ENCODE assay signal across 1 cellular context in genomic region chr19:2507109-2507508, GRCh38.
TF ChIP-seq lines count a peak whose summit lies in the region.

No MANE protein-coding gene starts in this region.

TF ChIP-seq in K562, 482 proteins besides CTCF, POLR2A, EP300 and RAD21 (continued from another document and continues in another):
- no peak for TF ChIP-seq ZNF384 (IDR thresholded peaks at IDR 0.05; ENCODE audit: low read depth, low read length)
- TF ChIP-seq ZC3H11A (IDR thresholded peaks at IDR 0.05; ENCODE audit: low read depth, low read length), result no peak
- peak; percentile 70 for TF ChIP-seq GABPA (tag; conservative IDR thresholded peaks at IDR 0.05; ENCODE audit: low read depth)
- 0 out of 2 replicates have a peak, but pooled peaks have one; percentile 20 for TF ChIP-seq SMAD4 (CRISPR knock-in tag; conservative IDR thresholded peaks at IDR 0.05)
- no peak for TF ChIP-seq ZFP91 (CRISPR knock-in tag; IDR thresholded peaks at IDR 0.05)
- no peak for TF ChIP-seq KAT2B (IDR thresholded peaks at IDR 0.05; ENCODE audit: low read depth, low read length)
- TF ChIP-seq MLX (CRISPR knock-in tag; conservative IDR thresholded peaks at IDR 0.05), result no peak
- TF ChIP-seq MYNN (IDR thresholded peaks at IDR 0.05), result no peak
- no peak for TF ChIP-seq MYNN (CRISPR knock-in tag; IDR thresholded peaks at IDR 0.05)
- TF ChIP-seq PRPF4 (IDR thresholded peaks at IDR 0.05; ENCODE audit: insufficient read depth, low read depth, low read length, poor library complexity, severe bottlenecking), result no peak
- TF ChIP-seq HDAC2 (IDR thresholded peaks at IDR 0.05), result no peak
- TF ChIP-seq NFXL1 (CRISPR knock-in tag; IDR thresholded peaks at IDR 0.05), result no peak
- no peak for TF ChIP-seq CREB1 (IDR thresholded peaks at IDR 0.05)
- peak; percentile 56; the same call in 1 of the 2 replicates for TF ChIP-seq CREB1 (CRISPR knock-in tag; IDR thresholded peaks at IDR 0.05)
- no peak for TF ChIP-seq ZNF41 (CRISPR knock-in tag; conservative IDR thresholded peaks at IDR 0.05)
- no peak for TF ChIP-seq RB1 (IDR thresholded peaks at IDR 0.05; ENCODE audit: low read depth)
- TF ChIP-seq, protein P1, sequence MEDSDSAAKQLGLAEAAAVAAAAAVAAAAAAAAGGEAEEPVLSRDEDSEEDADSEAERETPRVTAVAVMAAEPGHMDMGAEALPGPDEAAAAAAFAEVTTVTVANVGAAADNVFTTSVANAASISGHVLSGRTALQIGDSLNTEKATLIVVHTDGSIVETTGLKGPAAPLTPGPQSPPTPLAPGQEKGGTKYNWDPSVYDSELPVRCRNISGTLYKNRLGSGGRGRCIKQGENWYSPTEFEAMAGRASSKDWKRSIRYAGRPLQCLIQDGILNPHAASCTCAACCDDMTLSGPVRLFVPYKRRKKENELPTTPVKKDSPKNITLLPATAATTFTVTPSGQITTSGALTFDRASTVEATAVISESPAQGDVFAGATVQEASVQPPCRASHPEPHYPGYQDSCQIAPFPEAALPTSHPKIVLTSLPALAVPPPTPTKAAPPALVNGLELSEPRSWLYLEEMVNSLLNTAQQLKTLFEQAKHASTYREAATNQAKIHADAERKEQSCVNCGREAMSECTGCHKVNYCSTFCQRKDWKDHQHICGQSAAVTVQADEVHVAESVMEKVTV (CRISPR knock-in tag; IDR thresholded peaks at IDR 0.05), result no peak
- TF ChIP-seq HDAC8 (tag; IDR thresholded peaks at IDR 0.05), result no peak
- TF ChIP-seq SIN3A (IDR thresholded peaks at IDR 0.05; ENCODE audit: borderline replicate concordance in 2 of 2, control insufficient read depth in 1 of 2, low read depth in 2 of 2, low read length in 2 of 2), result no peak
- no peak for TF ChIP-seq ZFP1 (CRISPR knock-in tag; IDR thresholded peaks at IDR 0.05)
- TF ChIP-seq HNRNPK (IDR thresholded peaks at IDR 0.05; ENCODE audit: low read depth, low read length, poor library complexity, severe bottlenecking), result no peak
- TF ChIP-seq, protein P2, sequence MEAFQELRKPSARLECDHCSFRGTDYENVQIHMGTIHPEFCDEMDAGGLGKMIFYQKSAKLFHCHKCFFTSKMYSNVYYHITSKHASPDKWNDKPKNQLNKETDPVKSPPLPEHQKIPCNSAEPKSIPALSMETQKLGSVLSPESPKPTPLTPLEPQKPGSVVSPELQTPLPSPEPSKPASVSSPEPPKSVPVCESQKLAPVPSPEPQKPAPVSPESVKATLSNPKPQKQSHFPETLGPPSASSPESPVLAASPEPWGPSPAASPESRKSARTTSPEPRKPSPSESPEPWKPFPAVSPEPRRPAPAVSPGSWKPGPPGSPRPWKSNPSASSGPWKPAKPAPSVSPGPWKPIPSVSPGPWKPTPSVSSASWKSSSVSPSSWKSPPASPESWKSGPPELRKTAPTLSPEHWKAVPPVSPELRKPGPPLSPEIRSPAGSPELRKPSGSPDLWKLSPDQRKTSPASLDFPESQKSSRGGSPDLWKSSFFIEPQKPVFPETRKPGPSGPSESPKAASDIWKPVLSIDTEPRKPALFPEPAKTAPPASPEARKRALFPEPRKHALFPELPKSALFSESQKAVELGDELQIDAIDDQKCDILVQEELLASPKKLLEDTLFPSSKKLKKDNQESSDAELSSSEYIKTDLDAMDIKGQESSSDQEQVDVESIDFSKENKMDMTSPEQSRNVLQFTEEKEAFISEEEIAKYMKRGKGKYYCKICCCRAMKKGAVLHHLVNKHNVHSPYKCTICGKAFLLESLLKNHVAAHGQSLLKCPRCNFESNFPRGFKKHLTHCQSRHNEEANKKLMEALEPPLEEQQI (IDR thresholded peaks at IDR 0.05), result no peak
- no peak for TF ChIP-seq KAT7 (CRISPR knock-in tag; IDR thresholded peaks at IDR 0.05; ENCODE audit: borderline replicate concordance)
- no peak for TF ChIP-seq ZBTB12 (CRISPR knock-in tag; IDR thresholded peaks at IDR 0.05)
- peak; percentile 94 for TF ChIP-seq ZNF584 (CRISPR knock-in tag; IDR thresholded peaks at IDR 0.05; ENCODE audit: low read depth)
- TF ChIP-seq, protein P3, sequence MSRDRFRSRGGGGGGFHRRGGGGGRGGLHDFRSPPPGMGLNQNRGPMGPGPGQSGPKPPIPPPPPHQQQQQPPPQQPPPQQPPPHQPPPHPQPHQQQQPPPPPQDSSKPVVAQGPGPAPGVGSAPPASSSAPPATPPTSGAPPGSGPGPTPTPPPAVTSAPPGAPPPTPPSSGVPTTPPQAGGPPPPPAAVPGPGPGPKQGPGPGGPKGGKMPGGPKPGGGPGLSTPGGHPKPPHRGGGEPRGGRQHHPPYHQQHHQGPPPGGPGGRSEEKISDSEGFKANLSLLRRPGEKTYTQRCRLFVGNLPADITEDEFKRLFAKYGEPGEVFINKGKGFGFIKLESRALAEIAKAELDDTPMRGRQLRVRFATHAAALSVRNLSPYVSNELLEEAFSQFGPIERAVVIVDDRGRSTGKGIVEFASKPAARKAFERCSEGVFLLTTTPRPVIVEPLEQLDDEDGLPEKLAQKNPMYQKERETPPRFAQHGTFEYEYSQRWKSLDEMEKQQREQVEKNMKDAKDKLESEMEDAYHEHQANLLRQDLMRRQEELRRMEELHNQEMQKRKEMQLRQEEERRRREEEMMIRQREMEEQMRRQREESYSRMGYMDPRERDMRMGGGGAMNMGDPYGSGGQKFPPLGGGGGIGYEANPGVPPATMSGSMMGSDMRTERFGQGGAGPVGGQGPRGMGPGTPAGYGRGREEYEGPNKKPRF (IDR thresholded peaks at IDR 0.05; ENCODE audit: low read depth, low read length), result no peak
- TF ChIP-seq ZNF282 (CRISPR knock-in tag; IDR thresholded peaks at IDR 0.05), result no peak
- no peak for TF ChIP-seq CREBBP (IDR thresholded peaks at IDR 0.05; ENCODE audit: low read depth, low read length)
- TF ChIP-seq ZBTB8A (IDR thresholded peaks at IDR 0.05; ENCODE audit: partially characterized antibody), result no peak
- TF ChIP-seq TCF7L2 (IDR thresholded peaks at IDR 0.05; ENCODE audit: low read depth, low read length), result no peak
- TF ChIP-seq ZNF311 (CRISPR knock-in tag; IDR thresholded peaks at IDR 0.05), result no peak
- TF ChIP-seq PHB2 (IDR thresholded peaks at IDR 0.05; ENCODE audit: low read depth), result no peak
- no peak for TF ChIP-seq POLR2H (tag; IDR thresholded peaks at IDR 0.05; ENCODE audit: low read depth)
- no peak for TF ChIP-seq ZBED1 (IDR thresholded peaks at IDR 0.05)
- TF ChIP-seq, protein P4, sequence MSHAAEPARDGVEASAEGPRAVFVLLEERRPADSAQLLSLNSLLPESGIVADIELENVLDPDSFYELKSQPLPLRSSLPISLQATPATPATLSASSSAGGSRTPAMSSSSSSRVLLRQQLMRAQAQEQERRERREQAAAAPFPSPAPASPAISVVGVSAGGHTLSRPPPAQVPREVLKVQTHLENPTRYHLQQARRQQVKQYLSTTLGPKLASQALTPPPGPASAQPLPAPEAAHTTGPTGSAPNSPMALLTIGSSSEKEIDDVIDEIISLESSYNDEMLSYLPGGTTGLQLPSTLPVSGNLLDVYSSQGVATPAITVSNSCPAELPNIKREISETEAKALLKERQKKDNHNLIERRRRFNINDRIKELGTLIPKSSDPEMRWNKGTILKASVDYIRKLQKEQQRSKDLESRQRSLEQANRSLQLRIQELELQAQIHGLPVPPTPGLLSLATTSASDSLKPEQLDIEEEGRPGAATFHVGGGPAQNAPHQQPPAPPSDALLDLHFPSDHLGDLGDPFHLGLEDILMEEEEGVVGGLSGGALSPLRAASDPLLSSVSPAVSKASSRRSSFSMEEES (CRISPR knock-in tag; IDR thresholded peaks at IDR 0.05), result no peak
- no peak for TF ChIP-seq GATAD2A (IDR thresholded peaks at IDR 0.05)
- TF ChIP-seq FOXJ3 (CRISPR knock-in tag; IDR thresholded peaks at IDR 0.05), result no peak
- 0 out of 4 replicates have a peak, but pooled peaks of 1 of the 2 experiments have one; percentile 32 for TF ChIP-seq ZNF639 (CRISPR knock-in tag; conservative IDR thresholded peaks at IDR 0.05 in 1 of 2, IDR thresholded peaks at IDR 0.05 in 1 of 2)
- no peak for TF ChIP-seq ZNF449 (CRISPR knock-in tag; IDR thresholded peaks at IDR 0.05)
- TF ChIP-seq, protein P5, sequence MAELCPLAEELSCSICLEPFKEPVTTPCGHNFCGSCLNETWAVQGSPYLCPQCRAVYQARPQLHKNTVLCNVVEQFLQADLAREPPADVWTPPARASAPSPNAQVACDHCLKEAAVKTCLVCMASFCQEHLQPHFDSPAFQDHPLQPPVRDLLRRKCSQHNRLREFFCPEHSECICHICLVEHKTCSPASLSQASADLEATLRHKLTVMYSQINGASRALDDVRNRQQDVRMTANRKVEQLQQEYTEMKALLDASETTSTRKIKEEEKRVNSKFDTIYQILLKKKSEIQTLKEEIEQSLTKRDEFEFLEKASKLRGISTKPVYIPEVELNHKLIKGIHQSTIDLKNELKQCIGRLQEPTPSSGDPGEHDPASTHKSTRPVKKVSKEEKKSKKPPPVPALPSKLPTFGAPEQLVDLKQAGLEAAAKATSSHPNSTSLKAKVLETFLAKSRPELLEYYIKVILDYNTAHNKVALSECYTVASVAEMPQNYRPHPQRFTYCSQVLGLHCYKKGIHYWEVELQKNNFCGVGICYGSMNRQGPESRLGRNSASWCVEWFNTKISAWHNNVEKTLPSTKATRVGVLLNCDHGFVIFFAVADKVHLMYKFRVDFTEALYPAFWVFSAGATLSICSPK (IDR thresholded peaks at IDR 0.05; ENCODE audit: borderline replicate concordance), result no peak
- no peak for TF ChIP-seq BMI1 (IDR thresholded peaks at IDR 0.05; ENCODE audit: low read length)
- no peak for TF ChIP-seq KDM2B (CRISPR knock-in tag; IDR thresholded peaks at IDR 0.05)
- TF ChIP-seq, protein P6, sequence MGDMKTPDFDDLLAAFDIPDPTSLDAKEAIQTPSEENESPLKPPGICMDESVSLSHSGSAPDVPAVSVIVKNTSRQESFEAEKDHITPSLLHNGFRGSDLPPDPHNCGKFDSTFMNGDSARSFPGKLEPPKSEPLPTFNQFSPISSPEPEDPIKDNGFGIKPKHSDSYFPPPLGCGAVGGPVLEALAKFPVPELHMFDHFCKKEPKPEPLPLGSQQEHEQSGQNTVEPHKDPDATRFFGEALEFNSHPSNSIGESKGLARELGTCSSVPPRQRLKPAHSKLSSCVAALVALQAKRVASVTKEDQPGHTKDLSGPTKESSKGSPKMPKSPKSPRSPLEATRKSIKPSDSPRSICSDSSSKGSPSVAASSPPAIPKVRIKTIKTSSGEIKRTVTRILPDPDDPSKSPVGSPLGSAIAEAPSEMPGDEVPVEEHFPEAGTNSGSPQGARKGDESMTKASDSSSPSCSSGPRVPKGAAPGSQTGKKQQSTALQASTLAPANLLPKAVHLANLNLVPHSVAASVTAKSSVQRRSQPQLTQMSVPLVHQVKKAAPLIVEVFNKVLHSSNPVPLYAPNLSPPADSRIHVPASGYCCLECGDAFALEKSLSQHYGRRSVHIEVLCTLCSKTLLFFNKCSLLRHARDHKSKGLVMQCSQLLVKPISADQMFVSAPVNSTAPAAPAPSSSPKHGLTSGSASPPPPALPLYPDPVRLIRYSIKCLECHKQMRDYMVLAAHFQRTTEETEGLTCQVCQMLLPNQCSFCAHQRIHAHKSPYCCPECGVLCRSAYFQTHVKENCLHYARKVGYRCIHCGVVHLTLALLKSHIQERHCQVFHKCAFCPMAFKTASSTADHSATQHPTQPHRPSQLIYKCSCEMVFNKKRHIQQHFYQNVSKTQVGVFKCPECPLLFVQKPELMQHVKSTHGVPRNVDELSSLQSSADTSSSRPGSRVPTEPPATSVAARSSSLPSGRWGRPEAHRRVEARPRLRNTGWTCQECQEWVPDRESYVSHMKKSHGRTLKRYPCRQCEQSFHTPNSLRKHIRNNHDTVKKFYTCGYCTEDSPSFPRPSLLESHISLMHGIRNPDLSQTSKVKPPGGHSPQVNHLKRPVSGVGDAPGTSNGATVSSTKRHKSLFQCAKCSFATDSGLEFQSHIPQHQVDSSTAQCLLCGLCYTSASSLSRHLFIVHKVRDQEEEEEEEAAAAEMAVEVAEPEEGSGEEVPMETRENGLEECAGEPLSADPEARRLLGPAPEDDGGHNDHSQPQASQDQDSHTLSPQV (IDR thresholded peaks at IDR 0.05), result no peak
